Comparison of ENCODE assay signal across 21 cellular contexts in genomic region chr11:46607516-46607915, GRCh38.
"Had no signal": no experiment of that assay in that cellular context is flagged by ENCODE, and none has a peak within 500 bp of the region (broad histone marks: within the 10 kb centered on the region; RNA-seq: fewer than 3 reads in every experiment).

No MANE protein-coding gene starts in this region.

- H3K4me1 Mint-ChIP-seq: neural crest cell had no signal

- H3K27me3 ChIP-seq: cardiac muscle cell, left lung, thyroid gland, upper lobe of right lung had no signal

- H3K27ac Mint-ChIP-seq: activated CD4-positive, alpha-beta memory T cell treated with anti-CD3 and anti-CD28 coated beads for 36 hours; activated naive CD8-positive, alpha-beta T cell treated with anti-CD3 and anti-CD28 coated beads for 36 hours; naive thymus-derived CD4-positive, alpha-beta T cell; T-helper 17 cell had no signal

- ATAC-seq: left lung; naive thymus-derived CD4-positive, alpha-beta T cell; T-helper 17 cell; upper lobe of right lung had no signal

- H3K4me3 ChIP-seq: cardiac muscle cell, left lung, thyroid gland, upper lobe of right lung had no signal

- H3K27ac ChIP-seq: cardiac muscle cell, left lung, thyroid gland, upper lobe of right lung had no signal

- H3K36me3 Mint-ChIP-seq: activated CD4-positive, alpha-beta memory T cell treated with anti-CD3 and anti-CD28 coated beads for 36 hours; activated naive CD8-positive, alpha-beta T cell treated with anti-CD3 and anti-CD28 coated beads for 36 hours had no signal

- H3K36me3 ChIP-seq: cardiac muscle cell had no signal

- H3K27me3 Mint-ChIP-seq: activated CD4-positive, alpha-beta memory T cell treated with anti-CD3 and anti-CD28 coated beads for 36 hours; activated naive CD8-positive, alpha-beta T cell treated with anti-CD3 and anti-CD28 coated beads for 36 hours; naive thymus-derived CD4-positive, alpha-beta T cell; T-helper 17 cell had no signal

- DNase-seq: activated CD4-positive, alpha-beta memory T cell treated with anti-CD3 and anti-CD28 coated beads for 36 hours; activated CD4-positive, alpha-beta T cell treated with anti-CD3 and anti-CD28 coated beads for 48 hours; activated naive CD8-positive, alpha-beta T cell treated with anti-CD3 and anti-CD28 coated beads for 36 hours; activated T-cell treated with anti-CD3 and anti-CD28 coated beads for 4 hours; amygdala; cortex of kidney; effector CD4-positive, alpha-beta T cell; foreskin fibroblast; immature natural killer cell; kidney glomerular epithelial cell; left lung; naive thymus-derived CD4-positive, alpha-beta T cell; posterior cingulate gyrus; stimulated activated CD4-positive, alpha-beta T cell treated with anti-CD3 and anti-CD28 coated beads, Interleukin-4, amount 100 ng/mL, for 1 hour; stimulated activated naive CD4-positive, alpha-beta T cell treated with Interleukin-2 at 50 U/mL for 16 hours; SW 1271; T-helper 17 cell; thyroid gland; upper lobe of right lung had no signal

- H3K4me3 Mint-ChIP-seq: activated CD4-positive, alpha-beta memory T cell treated with anti-CD3 and anti-CD28 coated beads for 36 hours; activated naive CD8-positive, alpha-beta T cell treated with anti-CD3 and anti-CD28 coated beads for 36 hours; immature natural killer cell; naive thymus-derived CD4-positive, alpha-beta T cell; neural crest cell; T-helper 17 cell had no signal

- H3K9me3 Mint-ChIP-seq: activated CD4-positive, alpha-beta memory T cell treated with anti-CD3 and anti-CD28 coated beads for 36 hours; activated naive CD8-positive, alpha-beta T cell treated with anti-CD3 and anti-CD28 coated beads for 36 hours; immature natural killer cell; naive thymus-derived CD4-positive, alpha-beta T cell; neural crest cell had no signal

- H3K9me3 ChIP-seq: left lung, thyroid gland, upper lobe of right lung had no signal
